ENCODE assay signal across 10 cellular contexts in the genomic region with DNA sequence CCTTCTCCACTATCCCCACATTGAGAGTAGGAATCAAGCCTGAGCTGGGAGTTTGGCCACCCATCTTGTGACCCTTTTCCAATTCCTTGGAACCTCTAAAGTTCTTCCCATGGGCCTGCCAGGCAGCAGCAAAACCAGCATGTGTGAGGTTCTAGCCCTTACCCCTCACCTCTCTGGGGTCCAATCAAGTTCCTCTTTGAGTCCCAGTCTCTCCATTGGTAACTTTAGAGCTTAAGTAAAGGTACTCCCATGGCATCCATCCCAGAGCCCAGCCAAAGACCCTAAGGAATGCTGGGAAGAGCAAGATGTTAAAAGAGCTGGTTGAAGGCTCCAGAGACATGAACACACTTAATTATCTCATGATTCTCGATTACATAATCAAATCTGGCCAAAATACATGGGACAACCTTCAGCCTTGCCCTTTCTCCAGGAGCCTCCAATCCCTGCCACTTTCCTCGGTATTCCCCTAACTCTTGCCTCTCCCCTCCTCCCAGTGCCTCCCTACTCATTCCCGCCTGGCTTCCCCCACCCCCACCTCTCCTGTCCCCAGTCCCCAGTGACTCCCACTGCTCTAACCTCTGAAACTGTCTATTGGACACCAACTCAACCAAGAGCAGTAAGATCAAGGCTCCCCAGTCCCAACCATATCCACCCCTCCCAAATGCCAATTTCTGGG. TPM values are rescaled to one million over a fixed set of nuclear protein-coding genes. Genes with fewer than 3 reads are reported as not detected.
DNase-seq lines count a peak whose midpoint lies in the region; ATAC-seq, FAIRE-seq and TF ChIP-seq lines count a peak whose summit lies in the region.
"Had no signal": no experiment of that assay in that cellular context is flagged by ENCODE, and none has a peak within 500 bp of the region (broad histone marks: within the 10 kb centered on the region; RNA-seq: fewer than 3 reads in every experiment).

No MANE protein-coding gene starts in this region.

- H3K9me3 ChIP-seq in kidney (ENCODE audit: control insufficient read depth in 1 of 2, low read length in 2 of 2) = no peaks in the 10 kb centered on the region

- peaks cover 36 to 44% of the 10 kb centered on the region in 2 donors for H3K4me1 ChIP-seq in kidney (ENCODE audit: control insufficient read depth in 1 of 2, insufficient read depth in 1 of 2, low read depth in 1 of 2, low read length in 2 of 2)

- peak overlapping the region; percentile 97 to 99 for H3K27ac ChIP-seq in kidney (ENCODE audit: low read depth in 2 of 2, low read length in 2 of 2)

- TF ChIP-seq CTCF in activated B cell treated with CpG ODN at 0.5 μM for 24 hours (IDR thresholded peaks at IDR 0.05) = no peak
- no peak for TF ChIP-seq CTCF in kidney (IDR thresholded peaks at IDR 0.05; ENCODE audit: borderline replicate concordance, extremely low read depth, insufficient read depth)

- FAIRE-seq in kidney (lab: Jason Lieb, UNC) = no peak
- FAIRE-seq: K562 had no signal

- no peak overlapping the region for H3K27ac Mint-ChIP-seq in activated B cell treated with CpG ODN at 0.5 μM for 24 hours

- H3K4me3 ChIP-seq in kidney (ENCODE audit: low read length in 2 of 2) = peak overlapping the region in 1 of 2 donors; percentile 96

- H3K9me3 Mint-ChIP-seq in activated B cell treated with CpG ODN at 0.5 μM for 24 hours = no peaks in the 10 kb centered on the region

- peak overlapping the region in 1 of 2 donors; percentile 100 for H3K9ac ChIP-seq in kidney (ENCODE audit: low read length in 2 of 2)

- POLR2A ChIA-PET in activated B cell treated with CpG ODN at 0.5 μM for 24 hours (lab: Charles Lee) = interaction anchor here (1.8 kb wide), 1 partner anchor 34 kb away, joined by 6 read pairs; a partner anchor contains a TSS

- intact Hi-C loops in activated B cell treated with CpG ODN at 0.5 μM for 24 hours (cut with micrococcal nuclease) (loop anchor here (10.0 kb wide), 1 partner anchor 460 kb away; a partner anchor contains a TSS), kidney (cut with DNase I) (no loop called here)

- no peaks in the 10 kb centered on the region for H3K27me3 Mint-ChIP-seq in activated B cell treated with CpG ODN at 0.5 μM for 24 hours

- H3K36me3 Mint-ChIP-seq in activated B cell treated with CpG ODN at 0.5 μM for 24 hours (ENCODE audit: low read depth) = peaks cover 28% of the 10 kb centered on the region

- H3K4me1 Mint-ChIP-seq in activated B cell treated with CpG ODN at 0.5 μM for 24 hours = peaks cover 7% of the 10 kb centered on the region

- CTCF ChIA-PET in activated B cell treated with CpG ODN at 0.5 μM for 24 hours (lab: Charles Lee) = no interaction called here

- DNase-seq in EH (ENCODE audit: low read depth) = peak; percentile 25
- no peak for DNase-seq in activated B cell treated with CpG ODN at 0.5 μM for 24 hours
- no peak for DNase-seq in kidney
- DNase-seq in stimulated activated CD8-positive, alpha-beta memory T cell treated with anti-CD3 and anti-CD28 coated beads, Interleukin-4, amount 100 ng/mL, for 48 hours = peak; percentile 22
- DNase-seq in NCI-H146 treated with DMSO at 0.1 percent for 48 hours (lab: John Stamatoyannopoulos, UW; ENCODE audit: unreplicated experiment) = no peak
- DNase-seq: NCI-H69; stimulated activated CD4-positive, alpha-beta T cell treated with anti-CD3 and anti-CD28 coated beads, Interleukin-4, amount 100 ng/mL, for 24 hours had no signal

- ATAC-seq in activated B cell treated with CpG ODN at 0.5 μM for 24 hours (ENCODE audit: low read depth) (no peak), GM19395 (IDR thresholded peaks at IDR 0.05; ENCODE audit: unreplicated experiment) (no peak), GM21423 (IDR thresholded peaks at IDR 0.05; ENCODE audit: unreplicated experiment) (no peak)
- ATAC-seq: K562 had no signal

- peak overlapping the region; percentile 20 for H3K4me3 Mint-ChIP-seq in activated B cell treated with CpG ODN at 0.5 μM for 24 hours

- peaks cover 0 to 3% of the 10 kb centered on the region in 2 donors for H3K36me3 ChIP-seq in kidney (ENCODE audit: control insufficient read depth in 1 of 2, insufficient read depth in 2 of 2, low read length in 2 of 2)

RNA-seq across cellular contexts. Expression of a gene that starts 4.8 kb away (rescaled TPM):
- 0.29 and 1.5 TPM in 2 replicates for total RNA-seq in activated B cell treated with CpG ODN at 0.5 μM for 24 hours
- total RNA-seq in kidney = 179 TPM
- 90.1 TPM for polyA plus RNA-seq in kidney (ENCODE audit: insufficient read depth, low read depth, low replicate concordance)

RNA-seq across cellular contexts. Expression of a gene that starts 34.2 kb away (rescaled TPM):
- total RNA-seq in activated B cell treated with CpG ODN at 0.5 μM for 24 hours (32.5 and 33.9 TPM in 2 replicates), kidney (72.3 TPM)
- 40.0 TPM for polyA plus RNA-seq in kidney (ENCODE audit: insufficient read depth, low read depth, low replicate concordance)

RNA-seq across cellular contexts. Expression of a gene that starts 38.8 kb away (rescaled TPM):
- total RNA-seq in activated B cell treated with CpG ODN at 0.5 μM for 24 hours (726 and 733 TPM in 2 replicates), kidney (417 TPM)
- 114 TPM for polyA plus RNA-seq in kidney (ENCODE audit: insufficient read depth, low read depth, low replicate concordance)

RNA-seq across cellular contexts. Expression of a gene that starts 52.4 kb away (rescaled TPM):
- total RNA-seq in activated B cell treated with CpG ODN at 0.5 μM for 24 hours (not detected in 2 replicates), kidney (203 TPM)
- polyA plus RNA-seq in kidney (ENCODE audit: insufficient read depth, low read depth, low replicate concordance) = 57.3 TPM

RNA-seq across cellular contexts. Expression of a gene that starts 58.3 kb away (rescaled TPM):
- total RNA-seq in activated B cell treated with CpG ODN at 0.5 μM for 24 hours (not detected in 2 replicates), kidney (0.19 TPM)
- 0.26 TPM for polyA plus RNA-seq in kidney (ENCODE audit: insufficient read depth, low read depth, low replicate concordance)
- total RNA-seq: K562 had no signal

Comparison
In these comparisons a context has a peak if more than half of its experiments do, and no peak if none do; other contexts are left out.
1. DNase-seq: peak in EH (single experiment) and stimulated activated CD8-positive, alpha-beta memory T cell treated with anti-CD3 and anti-CD28 coated beads, Interleukin-4, amount 100 ng/mL, for 48 hours (single experiment); none in activated B cell treated with CpG ODN at 0.5 μM for 24 hours (single experiment), kidney (single experiment) and NCI-H146 treated with DMSO at 0.1 percent for 48 hours (single experiment).
2. RNA of a gene that starts 4.8 kb away (total RNA-seq): 179 TPM in kidney (single experiment); 0.29 to 1.5 TPM in activated B cell treated with CpG ODN at 0.5 μM for 24 hours; every median in the first group is over 10 times any median in the second.